ENCODE assay signal across 5 cellular contexts in genomic region chr5:166276006-166276405, GRCh38.
"Had no signal": no experiment of that assay in that cellular context is flagged by ENCODE, and none has a peak within 500 bp of the region (broad histone marks: within the 10 kb centered on the region; RNA-seq: fewer than 3 reads in every experiment).

No MANE protein-coding gene starts in this region.

- H3K27ac Mint-ChIP-seq: HFFc6 had no signal

- H3K4me3 Mint-ChIP-seq: HFFc6 had no signal

- DNase-seq: GM23248, GOT3, H7, HFFc6, IMR-90 had no signal
